Comparison of ENCODE assay signal across 11 cellular contexts in genomic region chr10:102673235-102673634, GRCh38. TPM values are rescaled to one million over a fixed set of nuclear protein-coding genes. Genes with fewer than 3 reads are reported as not detected.
A peak's percentile ranks its signal among the peaks of the same experiment; 100 is the strongest.
DNase-seq lines count a peak whose midpoint lies in the region; ATAC-seq and TF ChIP-seq lines count a peak whose summit lies in the region.
"Had no signal": no experiment of that assay in that cellular context is flagged by ENCODE, and none has a peak within 500 bp of the region (broad histone marks: within the 10 kb centered on the region; RNA-seq: fewer than 3 reads in every experiment).

No MANE protein-coding gene starts in this region.

- no peak overlapping the region for H3K14ac ChIP-seq in neuronal stem cell (ENCODE audit: low read length)

- no peak for ATAC-seq in heart right ventricle
- ATAC-seq in Right ventricle myocardium superior (ENCODE audit: poor library complexity): no peak
- no peak for ATAC-seq in upper lobe of right lung
- no peak for ATAC-seq in activated CD8-positive, alpha-beta memory T cell treated with anti-CD3 and anti-CD28 coated beads, Interleukin-2, amount 10 ng/mL, durations not matched to agents 7 days and 5 days
- no peak for ATAC-seq in sciatic nerve
- ATAC-seq: body of pancreas had no signal

- no peak overlapping the region for H3K27ac Mint-ChIP-seq in endodermal cell
- H3K27ac Mint-ChIP-seq in activated CD8-positive, alpha-beta memory T cell treated with anti-CD3 and anti-CD28 coated beads, Interleukin-2, amount 10 ng/mL, durations not matched to agents 7 days and 5 days: no peak overlapping the region

- no peak overlapping the region for H3K18ac ChIP-seq in neuronal stem cell (ENCODE audit: low read length)

- H3K36me3 ChIP-seq in heart right ventricle (no peaks in the 10 kb centered on the region), endodermal cell (ENCODE audit: control insufficient read depth, insufficient read depth, low read length) (no peaks in the 10 kb centered on the region), neuronal stem cell (replicated peaks in 1 of 2; ENCODE audit: control insufficient read depth in 2 of 2, insufficient read depth in 2 of 2, low read length in 2 of 2) (no peaks in the 10 kb centered on the region), upper lobe of right lung (no peaks in the 10 kb centered on the region)

- intact Hi-C loops in heart right ventricle (cut with DNase I): no loop called here
- intact Hi-C loops in Right ventricle myocardium superior (cut with DNase I): no loop called here
- intact Hi-C loops in upper lobe of right lung (cut with DNase I): no loop called here
- intact Hi-C loops in sciatic nerve (cut with DNase I): no loop called here

- H3K9ac ChIP-seq in endodermal cell (ENCODE audit: extremely low read depth, low read length, poor library complexity, severe bottlenecking): no peak overlapping the region
- no peak overlapping the region for H3K9ac ChIP-seq in neuronal stem cell (ENCODE audit: low read depth, low read length, poor library complexity)

- no peak overlapping the region for H2BK120ac ChIP-seq in neuronal stem cell (ENCODE audit: low read depth, low read length)

- H3K36me3 Mint-ChIP-seq in endodermal cell (ENCODE audit: low read depth): peaks cover 2% of the 10 kb centered on the region
- H3K36me3 Mint-ChIP-seq in activated CD8-positive, alpha-beta memory T cell treated with anti-CD3 and anti-CD28 coated beads, Interleukin-2, amount 10 ng/mL, durations not matched to agents 7 days and 5 days: no peaks in the 10 kb centered on the region

- H3K4me3 Mint-ChIP-seq in endodermal cell: no peak overlapping the region
- no peak overlapping the region for H3K4me3 Mint-ChIP-seq in activated CD8-positive, alpha-beta memory T cell treated with anti-CD3 and anti-CD28 coated beads, Interleukin-2, amount 10 ng/mL, durations not matched to agents 7 days and 5 days

- H3K9me3 ChIP-seq in heart right ventricle (no peaks in the 10 kb centered on the region), endodermal cell (ENCODE audit: control insufficient read depth, low read length) (no peaks in the 10 kb centered on the region), neuronal stem cell (replicated peaks in 1 of 2; ENCODE audit: control insufficient read depth in 2 of 2, insufficient read depth in 1 of 2, low read depth in 1 of 2, low read length in 2 of 2) (no peaks in the 10 kb centered on the region), upper lobe of right lung (no peaks in the 10 kb centered on the region)
- H3K9me3 ChIP-seq: body of pancreas had no signal

- H3K9me3 Mint-ChIP-seq in endodermal cell: no peaks in the 10 kb centered on the region
- H3K9me3 Mint-ChIP-seq in activated CD8-positive, alpha-beta memory T cell treated with anti-CD3 and anti-CD28 coated beads, Interleukin-2, amount 10 ng/mL, durations not matched to agents 7 days and 5 days (ENCODE audit: low read depth): no peaks in the 10 kb centered on the region

- H2BK15ac ChIP-seq in neuronal stem cell (ENCODE audit: low read length): no peak overlapping the region

- H3K4ac ChIP-seq in neuronal stem cell (ENCODE audit: low read length): no peak overlapping the region

- H3K4me1 Mint-ChIP-seq in endodermal cell: peaks cover 56% of the 10 kb centered on the region
- H3K4me1 Mint-ChIP-seq in activated CD8-positive, alpha-beta memory T cell treated with anti-CD3 and anti-CD28 coated beads, Interleukin-2, amount 10 ng/mL, durations not matched to agents 7 days and 5 days: peaks cover 33% of the 10 kb centered on the region

- no peaks in the 10 kb centered on the region for H3K27me3 Mint-ChIP-seq in endodermal cell (ENCODE audit: insufficient read depth)
- H3K27me3 Mint-ChIP-seq in activated CD8-positive, alpha-beta memory T cell treated with anti-CD3 and anti-CD28 coated beads, Interleukin-2, amount 10 ng/mL, durations not matched to agents 7 days and 5 days: no peaks in the 10 kb centered on the region

- H4K91ac ChIP-seq in neuronal stem cell (ENCODE audit: low read depth, low read length, poor library complexity): no peak overlapping the region

- no peak overlapping the region for H3K4me2 ChIP-seq in neuronal stem cell (ENCODE audit: insufficient read depth, low read length, poor library complexity, severe bottlenecking)

- peaks cover 2% of the 10 kb centered on the region for H3K79me1 ChIP-seq in neuronal stem cell (ENCODE audit: low read depth, low read length)

- peaks cover 16 to 93% (median 71%) of the 10 kb centered on the region in 9 donors for H3K4me1 ChIP-seq in heart right ventricle
- peaks cover 16% of the 10 kb centered on the region for H3K4me1 ChIP-seq in endodermal cell (ENCODE audit: control insufficient read depth, insufficient read depth, low read length)
- H3K4me1 ChIP-seq in neuronal stem cell (ENCODE audit: control insufficient read depth in 2 of 2, insufficient read depth in 1 of 2, low read depth in 1 of 2, low read length in 2 of 2): peaks cover 33 to 71% of the 10 kb centered on the region in 2 donors
- peaks cover 74% of the 10 kb centered on the region for H3K4me1 ChIP-seq in upper lobe of right lung

- no peak for DNase-seq in heart right ventricle
- DNase-seq in Right ventricle myocardium superior: no peak
- DNase-seq in endodermal cell: peak; percentile 63
- DNase-seq in neuronal stem cell (ENCODE audit: low spot score): no peak
- no peak for DNase-seq in upper lobe of right lung
- no peak for DNase-seq in activated CD8-positive, alpha-beta memory T cell treated with anti-CD3 and anti-CD28 coated beads, Interleukin-2, amount 10 ng/mL, durations not matched to agents 7 days and 5 days
- no peak for DNase-seq in sciatic nerve (ENCODE audit: low spot score)
- DNase-seq in DMS 273 treated with DMSO at 0.1 percent for 48 hours (lab: John Stamatoyannopoulos, UW): no peak
- DNase-seq: activated CD4-positive, alpha-beta T cell treated with anti-CD3 and anti-CD28 coated beads, Interleukin-2, amount 50 U/mL, for 4 hours had no signal

- CTCF ChIA-PET in activated CD8-positive, alpha-beta memory T cell treated with anti-CD3 and anti-CD28 coated beads, Interleukin-2, amount 10 ng/mL, durations not matched to agents 7 days and 5 days (lab: Charles Lee): interaction anchor here (1.3 to 4.8 kb wide), 5 partner anchors 10 to 89 kb away, joined by 4 to 23 read pairs (median 5); partner anchors contain the start of gene TRIM8

- no peak overlapping the region for H2BK12ac ChIP-seq in neuronal stem cell (ENCODE audit: low read length)

- no peak overlapping the region for H3K23ac ChIP-seq in neuronal stem cell (ENCODE audit: low read depth, low read length, poor library complexity)

- TF ChIP-seq CTCF in heart right ventricle (IDR thresholded peaks at IDR 0.05): no peak
- no peak for TF ChIP-seq CTCF in endodermal cell (conservative IDR thresholded peaks at IDR 0.05)
- TF ChIP-seq CTCF in upper lobe of right lung (IDR thresholded peaks at IDR 0.05): no peak

- no peak overlapping the region for H2AK5ac ChIP-seq in neuronal stem cell (ENCODE audit: low read depth, low read length)

- no peak overlapping the region for H2BK5ac ChIP-seq in neuronal stem cell (ENCODE audit: low read length)

- H3K27me3 ChIP-seq in heart right ventricle (no peaks in the 10 kb centered on the region), endodermal cell (ENCODE audit: control insufficient read depth, insufficient read depth, low read length, poor library complexity, severe bottlenecking) (no peaks in the 10 kb centered on the region), neuronal stem cell (ENCODE audit: control insufficient read depth in 3 of 3, insufficient read depth in 3 of 3, low read depth in 1 of 3, low read length in 3 of 3) (no peaks in the 10 kb centered on the region), upper lobe of right lung (no peaks in the 10 kb centered on the region)
- H3K27me3 ChIP-seq: body of pancreas had no signal

- H4K8ac ChIP-seq in neuronal stem cell (ENCODE audit: low read depth, low read length): no peak overlapping the region

- H3K27ac ChIP-seq in heart right ventricle: peak overlapping the region; percentile 62 to 93 (median 86)
- H3K27ac ChIP-seq in endodermal cell (ENCODE audit: low read depth, low read length): peak overlapping the region; percentile 93
- H3K27ac ChIP-seq in neuronal stem cell (replicated peaks; ENCODE audit: low read length): no peak overlapping the region
- H3K27ac ChIP-seq in upper lobe of right lung: peak overlapping the region; percentile 89

- 75 to 77% methylated on average over 10 of the region's 10 CpGs for WGBS in heart right ventricle, 2 donors
- 88 to 92% methylated on average over 7 to 8 of the region's 10 CpGs for WGBS in endodermal cell (ENCODE audit: insufficient coverage in 1 of 2, insufficient read length in 1 of 2), 2 experiments
- no CpG with 5 or more reads among the region's 10 CpGs for WGBS in neuronal stem cell (ENCODE audit: extremely low coverage in 2 of 2, insufficient read length in 2 of 2, insufficient replicate concordance in 1 of 2), 2 donors

- peak overlapping the region in 2 of 10 donors; percentile 41 to 48 for H3K4me3 ChIP-seq in heart right ventricle
- no peak overlapping the region for H3K4me3 ChIP-seq in endodermal cell (ENCODE audit: low read length)
- peak overlapping the region in 1 of 2 donors; percentile 41 for H3K4me3 ChIP-seq in neuronal stem cell (ENCODE audit: low read length in 2 of 2)
- H3K4me3 ChIP-seq in upper lobe of right lung: no peak overlapping the region
- H3K4me3 ChIP-seq: body of pancreas, GM12878 had no signal

- peak overlapping the region; percentile 76 for H2AFZ ChIP-seq in neuronal stem cell (ENCODE audit: low read length)

RNA-seq across cellular contexts. Expression of gene TRIM8, which starts 29.0 kb away (rescaled TPM):
- total RNA-seq in heart right ventricle: 100 to 1,000 TPM in 4 of 10 donors, 10 to 100 TPM in 6; 82.6 to 147 (median 90.4) TPM
- 10 to 100 TPM; 27.9 to 67.0 TPM for polyA plus RNA-seq in heart right ventricle
- total RNA-seq in Right ventricle myocardium superior: 103 TPM
- 10 to 100 TPM; 27.7 to 32.7 TPM for total RNA-seq in endodermal cell
- 55.6 TPM for polyA plus RNA-seq in endodermal cell (2013, experiment 1 of 2)
- 46.3 TPM for polyA plus RNA-seq in endodermal cell (2013, experiment 2 of 2)
- polyA plus RNA-seq in neuronal stem cell (2013, experiment 1 of 2): 33.0 TPM
- polyA plus RNA-seq in neuronal stem cell (2013, experiment 2 of 2): 34.2 TPM
- total RNA-seq in upper lobe of right lung: 146 TPM
- total RNA-seq in activated CD8-positive, alpha-beta memory T cell treated with anti-CD3 and anti-CD28 coated beads, Interleukin-2, amount 10 ng/mL, durations not matched to agents 7 days and 5 days: 10 to 100 TPM; 58.7 to 86.9 TPM
- 164 TPM for total RNA-seq in sciatic nerve

RNA-seq across cellular contexts. Expression of gene ARL3, which starts 41.0 kb away (rescaled TPM):
- total RNA-seq in heart right ventricle (10 to 100 TPM; 10.9 to 17.8 (median 13.6) TPM), Right ventricle myocardium superior (14.1 TPM), endodermal cell (10 to 100 TPM; 20.3 to 25.6 TPM), upper lobe of right lung (7.5 TPM), sciatic nerve (17.4 TPM)
- polyA plus RNA-seq in heart right ventricle: 10 to 100 TPM in 1 of 2 donors, 1 to 10 TPM in 1; 5.0 to 15.8 TPM
- 31.4 TPM for polyA plus RNA-seq in endodermal cell (2013, experiment 1 of 2)
- polyA plus RNA-seq in endodermal cell (2013, experiment 2 of 2): 30.8 TPM
- polyA plus RNA-seq in neuronal stem cell (2013, experiment 1 of 2): 51.4 TPM
- polyA plus RNA-seq in neuronal stem cell (2013, experiment 2 of 2): 52.4 TPM
- 1 to 10 TPM; 7.2 to 9.7 TPM for total RNA-seq in activated CD8-positive, alpha-beta memory T cell treated with anti-CD3 and anti-CD28 coated beads, Interleukin-2, amount 10 ng/mL, durations not matched to agents 7 days and 5 days

RNA-seq across cellular contexts. Expression of gene SFXN2, which starts 41.2 kb away (rescaled TPM):
- 1 to 10 TPM in 9 of 10 donors, under 1 TPM in 1; 0.89 to 4.5 (median 2.3) TPM for total RNA-seq in heart right ventricle
- polyA plus RNA-seq in heart right ventricle: 1 to 10 TPM; 2.5 to 4.3 TPM
- 1.7 TPM for total RNA-seq in Right ventricle myocardium superior
- 10 to 100 TPM; 30.5 to 32.9 TPM for total RNA-seq in endodermal cell
- polyA plus RNA-seq in endodermal cell (2013, experiment 1 of 2): 13.6 TPM
- polyA plus RNA-seq in endodermal cell (2013, experiment 2 of 2): 13.7 TPM
- polyA plus RNA-seq in neuronal stem cell (2013, experiment 1 of 2): 3.9 TPM
- polyA plus RNA-seq in neuronal stem cell (2013, experiment 2 of 2): 4.0 TPM
- total RNA-seq in upper lobe of right lung: 12.0 TPM
- total RNA-seq in activated CD8-positive, alpha-beta memory T cell treated with anti-CD3 and anti-CD28 coated beads, Interleukin-2, amount 10 ng/mL, durations not matched to agents 7 days and 5 days: 10 to 100 TPM; 22.1 to 30.1 TPM
- 7.6 TPM for total RNA-seq in sciatic nerve
